ENCODE assay signal across 11 cellular contexts in the genomic region with DNA sequence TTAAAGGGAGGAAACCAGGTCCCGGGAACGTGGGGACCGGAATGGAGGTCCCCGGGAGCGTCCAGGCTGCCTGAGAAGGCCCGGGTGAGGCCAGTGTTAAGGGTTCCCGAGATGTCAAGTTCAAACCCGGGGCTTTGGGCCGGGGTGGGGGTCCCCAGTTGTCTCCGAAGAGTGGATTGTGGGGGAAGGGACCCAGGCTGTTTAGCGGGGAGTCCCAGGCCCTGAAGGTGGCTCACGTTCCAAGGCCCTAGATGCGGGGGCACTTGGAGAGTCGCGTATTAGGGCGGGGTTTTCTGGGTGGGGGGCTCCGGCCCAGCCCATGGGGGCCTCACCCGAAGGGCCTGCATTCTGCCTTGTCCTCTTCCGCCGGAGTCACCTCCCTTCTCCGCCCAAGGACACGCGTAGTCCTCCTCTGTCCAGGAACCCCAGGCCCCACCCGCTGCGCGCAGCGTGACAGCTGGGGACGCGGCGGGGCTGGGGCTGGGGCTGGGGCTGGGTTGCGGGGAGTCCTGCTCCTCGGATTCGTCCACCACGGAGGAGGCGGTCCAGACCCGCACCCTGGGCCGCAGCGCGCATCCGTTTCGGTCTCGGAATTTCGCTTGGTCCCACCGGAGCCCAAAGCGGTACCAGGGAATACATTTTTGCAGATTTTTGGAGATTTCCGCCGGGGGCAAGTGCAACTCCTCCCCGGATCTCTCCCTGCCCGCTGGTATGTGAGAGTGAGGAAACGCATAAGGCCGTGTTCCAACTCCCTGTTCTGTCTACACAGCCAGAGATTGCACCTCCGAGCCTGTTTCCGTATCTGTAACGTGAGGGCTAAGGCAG. TPM values are rescaled to one million over a fixed set of nuclear protein-coding genes. Genes with fewer than 3 reads are reported as not detected.
DNase-seq lines count a peak whose midpoint lies in the region; ATAC-seq, FAIRE-seq and TF ChIP-seq lines count a peak whose summit lies in the region.
"Had no signal": no experiment of that assay in that cellular context is flagged by ENCODE, and none has a peak within 500 bp of the region (broad histone marks: within the 10 kb centered on the region; RNA-seq: fewer than 3 reads in every experiment).

A gene (minus strand): TSS at position 387 of the 825 bp plus-strand sequence. CDS start 40 bp downstream, at position 347.

- no peaks in the 10 kb centered on the region for H3K27me3 Mint-ChIP-seq in Calu3 (ENCODE audit: unreplicated experiment)

- no peaks in the 10 kb centered on the region for H3K9me3 ChIP-seq in liver (ENCODE audit: control insufficient read depth in 4 of 4, low read length in 3 of 4)
- H3K9me3 ChIP-seq in HepG2 (ENCODE audit: low read length), result no peaks in the 10 kb centered on the region
- H3K9me3 ChIP-seq in gastroesophageal sphincter, result no peaks in the 10 kb centered on the region
- no peaks in the 10 kb centered on the region for H3K9me3 ChIP-seq in neutrophil
- no peaks in the 10 kb centered on the region for H3K9me3 ChIP-seq in aorta (ENCODE audit: control insufficient read depth, low read length)

- no peak for TF ChIP-seq RAD21 in liver (IDR thresholded peaks at IDR 0.05)
- TF ChIP-seq RAD21 in HepG2 (CRISPR knock-in tag; IDR thresholded peaks at IDR 0.05), result no peak

- H3K36me3 ChIP-seq in liver (ENCODE audit: control insufficient read depth in 4 of 4, insufficient read depth in 3 of 4, low read depth in 1 of 4, low read length in 3 of 4) (peaks cover 12 to 32% (median 21%) of the 10 kb centered on the region in 4 donors), HepG2 (replicated peaks in 1 of 2; ENCODE audit: control insufficient read depth in 1 of 2, insufficient read depth in 2 of 2, low read length in 2 of 2) (peaks cover 13 to 30% of the 10 kb centered on the region in 2 experiments; a peak in 4 of 5 replicates), gastroesophageal sphincter (peaks cover 0 to 36% of the 10 kb centered on the region in 2 donors), neutrophil (peaks cover 45% of the 10 kb centered on the region), aorta (ENCODE audit: control insufficient read depth in 1 of 2, insufficient read depth in 2 of 2, low read length in 1 of 2) (no peaks in the 10 kb centered on the region)

- no peak within 1 kb of the TSS for H3K9ac ChIP-seq in liver (ENCODE audit: low read depth in 1 of 2, low read length in 2 of 2)
- no peak within 1 kb of the TSS for H3K9ac ChIP-seq in HepG2 (ENCODE audit: insufficient read depth, low read depth, low read length)

- H3K79me2 ChIP-seq in HepG2 (ENCODE audit: insufficient read depth, low read length), result no peaks in the 10 kb centered on the region

- H3K4me3 Mint-ChIP-seq in Calu3 (ENCODE audit: low read depth, unreplicated experiment), result no peak within 1 kb of the TSS
- H3K4me3 Mint-ChIP-seq: mesothelial cell of epicardium had no signal

- CTCF ChIA-PET in HepG2 (lab: Yijun Ruan, JAX; ENCODE audit: low intra/inter-chr PET ratio, low total read pairs) (no interaction called here), Calu3 (lab: Charles Lee) (interaction anchor here (0.6 to 1.6 kb wide), 2 partner anchors 16 to 17 kb away, joined by 5 to 6 read pairs; no protein-coding TSS in a partner anchor)

- no peaks in the 10 kb centered on the region for H3K9me3 Mint-ChIP-seq in Calu3 (ENCODE audit: low read depth, unreplicated experiment)
- H3K9me3 Mint-ChIP-seq: mesothelial cell of epicardium had no signal

- TF ChIP-seq EP300 in HepG2 (IDR thresholded peaks at IDR 0.05; ENCODE audit: low read depth in 2 of 2, low read length in 2 of 2) (no peak), HepG2 (CRISPR knock-in tag; IDR thresholded peaks at IDR 0.05; ENCODE audit: borderline replicate concordance) (no peak), gastroesophageal sphincter (IDR thresholded peaks at IDR 0.05) (no peak)

- ATAC-seq in HepG2 (no peak), gastroesophageal sphincter (peak; percentile 90), aorta (ENCODE audit: low FRiP score) (peak; percentile 95)

- intact Hi-C loops in HepG2 (cut with micrococcal nuclease; ENCODE audit: unreplicated experiment), result no loop called here
- intact Hi-C loops in aorta (cut with DNase I), result loop anchor here in 1 of 2 donors (2.0 kb wide), 1 partner anchor 23 kb away; no protein-coding TSS in a partner anchor
- intact Hi-C loops in Calu3 (cut with micrococcal nuclease; ENCODE audit: unreplicated experiment), result no loop called here

- H3K27ac ChIP-seq in liver (ENCODE audit: low read depth in 1 of 2, low read length in 2 of 2), result peak within 1 kb of the TSS; percentile 39 to 63
- no peak within 1 kb of the TSS for H3K27ac ChIP-seq in HepG2 (ENCODE audit: extremely low read length, insufficient read depth, low read length)
- H3K27ac ChIP-seq in gastroesophageal sphincter, result peak within 1 kb of the TSS; percentile 97 to 99 (median 98)
- peak within 1 kb of the TSS; percentile 27 for H3K27ac ChIP-seq in neutrophil
- H3K27ac ChIP-seq in aorta (ENCODE audit: low read depth in 1 of 2, low read length in 2 of 2), result peak within 1 kb of the TSS; percentile 92

- FAIRE-seq in HepG2 (lab: Jason Lieb, UNC), result no peak

- peaks cover 15% of the 10 kb centered on the region for H3K4me1 Mint-ChIP-seq in Calu3 (ENCODE audit: low read depth, unreplicated experiment)
- H3K4me1 Mint-ChIP-seq: mesothelial cell of epicardium had no signal

- no peak for TF ChIP-seq CTCF in liver (IDR thresholded peaks at IDR 0.05; ENCODE audit: low read depth, low read length, missing input control)
- no peak for TF ChIP-seq CTCF in HepG2 (CRISPR knock-in tag; IDR thresholded peaks at IDR 0.05)
- TF ChIP-seq CTCF in gastroesophageal sphincter (IDR thresholded peaks at IDR 0.05), result no peak
- TF ChIP-seq CTCF in neutrophil (IDR thresholded peaks at IDR 0.05), result no peak
- no peak for TF ChIP-seq CTCF in Calu3 (IDR thresholded peaks at IDR 0.05; ENCODE audit: unreplicated experiment)

- no peak within 1 kb of the TSS for H2AFZ ChIP-seq in HepG2 (ENCODE audit: low read length)

- H3K27me3 ChIP-seq in liver (ENCODE audit: control insufficient read depth in 4 of 4, insufficient read depth in 4 of 4, low read length in 3 of 4), result no peaks in the 10 kb centered on the region
- H3K27me3 ChIP-seq in HepG2 (ENCODE audit: control insufficient read depth in 1 of 2, insufficient read depth in 2 of 2, low read length in 2 of 2), result no peaks in the 10 kb centered on the region
- no peaks in the 10 kb centered on the region for H3K27me3 ChIP-seq in gastroesophageal sphincter
- H3K27me3 ChIP-seq in neutrophil, result no peaks in the 10 kb centered on the region
- H3K27me3 ChIP-seq in aorta (ENCODE audit: control insufficient read depth in 1 of 2, insufficient read depth in 2 of 2, low read length in 1 of 2), result no peaks in the 10 kb centered on the region

- in situ Hi-C loops in HepG2 (cut with HindIII; ENCODE audit: extremely low pct_ligation_motif_present, low pct_unique_long_range_greater_than_20kb), result no loop called here

- H3K4me2 ChIP-seq in HepG2 (ENCODE audit: low read depth, low read length), result no peak within 1 kb of the TSS

- H3K27ac Mint-ChIP-seq in Calu3 (ENCODE audit: unreplicated experiment), result no peak within 1 kb of the TSS
- H3K27ac Mint-ChIP-seq: mesothelial cell of epicardium had no signal

- DNase-seq in HepG2 (ENCODE audit: low spot score) (no peak), aorta (peak; percentile 80 to 91), Calu3 (no peak), NCI-H1417 (lab: John Stamatoyannopoulos, UW) (no peak), NCI-H146 treated with DMSO at 0.1 percent for 48 hours (lab: John Stamatoyannopoulos, UW; ENCODE audit: unreplicated experiment) (no peak)
- DNase-seq: activated naive CD4-positive, alpha-beta T cell treated with Interleukin-2 at 50 U/mL for 16 hours; NCI-H1092 had no signal

- WGBS in liver, result 75% methylated on average over 54 of the region's 54 CpGs
- WGBS in HepG2 (ENCODE audit: low lambda C conversion rate), result 98% methylated on average over 45 of the region's 54 CpGs
- 0 to 9% methylated on average over 7 to 11 of the region's 54 CpGs for WGBS in gastroesophageal sphincter (ENCODE audit: low coverage in 1 of 2), 2 donors
- 1 to 7% methylated on average over 49 to 54 of the region's 54 CpGs for WGBS in aorta, 2 donors

- BruUV-seq in HepG2 (replicated peaks; lab: Mats Ljungman, UMichigan) (no TSS peak), Calu3 (replicated peaks; lab: Mats Ljungman, UMichigan) (no TSS peak)

- POLR2A ChIA-PET in HepG2 (lab: Yijun Ruan, JAX), result interaction anchor here (2.1 kb wide), 1 partner anchor 24 kb away, joined by 5 read pairs; no protein-coding TSS in a partner anchor

- H3K4me3 ChIP-seq in liver (ENCODE audit: low read depth in 1 of 3, low read length in 3 of 3) (peak within 1 kb of the TSS in 1 of 3 donors; percentile 3), HepG2 (replicated peaks in 1 of 3; ENCODE audit: insufficient read depth in 1 of 3, low read depth in 2 of 3, low read length in 3 of 3) (no peak within 1 kb of the TSS), gastroesophageal sphincter (peak within 1 kb of the TSS; percentile 77 to 80), neutrophil (ENCODE audit: low read depth in 1 of 2, low read length in 1 of 2) (no peak within 1 kb of the TSS), aorta (ENCODE audit: low read length in 2 of 2) (peak within 1 kb of the TSS; percentile 57 to 72)

- no peaks in the 10 kb centered on the region for H4K20me1 ChIP-seq in HepG2 (ENCODE audit: insufficient read depth, low read length)

- H3K4me1 ChIP-seq in liver (ENCODE audit: control insufficient read depth in 4 of 4, insufficient read depth in 4 of 4, low read length in 3 of 4) (no peaks in the 10 kb centered on the region), HepG2 (ENCODE audit: insufficient read depth, low read length) (no peaks in the 10 kb centered on the region), gastroesophageal sphincter (peaks cover 3 to 45% (median 9%) of the 10 kb centered on the region in 3 donors), neutrophil (ENCODE audit: control insufficient read depth in 1 of 2, insufficient read depth in 1 of 2, low read depth in 1 of 2, low read length in 1 of 2) (peaks cover 0 to 10% of the 10 kb centered on the region in 2 experiments), aorta (ENCODE audit: control insufficient read depth in 1 of 2, insufficient read depth in 2 of 2, low read length in 2 of 2) (no peaks in the 10 kb centered on the region)

- H3K36me3 Mint-ChIP-seq in Calu3 (ENCODE audit: insufficient read depth, unreplicated experiment), result peaks cover 57% of the 10 kb centered on the region

- TF ChIP-seq POLR2A in HepG2 (IDR thresholded peaks at IDR 0.05; ENCODE audit: insufficient read depth in 1 of 2, low read depth in 2 of 2, low read length in 2 of 2) (no peak), gastroesophageal sphincter (IDR thresholded peaks at IDR 0.05) (peak; percentile 44 to 71)

RNA-seq across cellular contexts. Expression of the gene that starts here (rescaled TPM):
- total RNA-seq in liver (under 1 TPM; 0.17 to 0.33 TPM), HepG2 (2016; rRNA removed; fragmentation: Illumina TruSeq; extraction: Trizol) (not detected in 2 replicates), gastroesophageal sphincter (10 to 100 TPM; 50.4 to 66.6 (median 61.7) TPM), aorta (100 to 1,000 TPM; 127 to 172 TPM), Calu3 (2022) (not detected in 2 replicates)
- polyA plus RNA-seq in liver (10 to 100 TPM in 1 of 2 donors, 1 to 10 TPM in 1; 2.3 to 11.4 TPM), HepG2 (2011; rRNA removed) (not detected in 2 replicates), aorta (100 to 1,000 TPM; 191 to 244 TPM)
- total RNA-seq in HepG2 (2016; cell fraction: cytosol; rRNA removed; fragmentation: Illumina TruSeq; extraction: Trizol; ENCODE audit: low read depth), result not detected in 2 replicates
- not detected in 2 replicates for total RNA-seq in HepG2 (2016; cell fraction: insoluble cytoplasmic fraction; rRNA removed; fragmentation: Illumina TruSeq; extraction: Trizol)
- not detected in 2 replicates for total RNA-seq in HepG2 (2016; cell fraction: membrane; rRNA removed; fragmentation: Illumina TruSeq; extraction: Trizol)
- total RNA-seq in HepG2 (2016; cell fraction: nucleus; rRNA removed; fragmentation: Illumina TruSeq; extraction: Trizol), result not detected in 2 replicates
- not detected in 2 replicates for polyA plus RNA-seq in HepG2 (2011; cell fraction: cytosol; rRNA removed)
- polyA plus RNA-seq in HepG2 (2011; cell fraction: nucleus; rRNA removed), result not detected in 2 replicates
- not detected in 2 replicates for polyA plus RNA-seq in HepG2 (2012)
- not detected in 2 replicates for polyA plus RNA-seq in HepG2 (2016; cell fraction: cytosol; fragmentation: Illumina TruSeq; extraction: Trizol; ENCODE audit: low read depth)
- polyA plus RNA-seq in HepG2 (2016; cell fraction: insoluble cytoplasmic fraction; fragmentation: Illumina TruSeq; extraction: Trizol; ENCODE audit: low read depth), result not detected in 2 replicates
- not detected in 2 replicates for polyA plus RNA-seq in HepG2 (2016; cell fraction: membrane; fragmentation: Illumina TruSeq; extraction: Trizol; ENCODE audit: low read depth)
- not detected in 2 replicates for polyA plus RNA-seq in HepG2 (2016; cell fraction: nucleus; fragmentation: Illumina TruSeq; extraction: Trizol; ENCODE audit: insufficient read depth, low read depth)
- not detected in 2 replicates for polyA minus RNA-seq in HepG2 (2011; rRNA and poly(A)+ RNA removed; ENCODE audit: low replicate concordance)
- not detected in 2 replicates for polyA minus RNA-seq in HepG2 (2011; cell fraction: cytosol; rRNA and poly(A)+ RNA removed)
- polyA minus RNA-seq in HepG2 (2011; cell fraction: nucleus; rRNA and poly(A)+ RNA removed), result not detected in 2 replicates
- total RNA-seq: mesothelial cell of epicardium had no signal

Comparison
In these comparisons a context has a peak if more than half of its experiments do, and no peak if none do; other contexts are left out.
1. RNA of the gene that starts here (total RNA-seq): 127 to 172 TPM in aorta and 50.4 to 66.6 TPM in gastroesophageal sphincter; 0.17 to 0.33 TPM in liver, not detected in HepG2 and not detected in Calu3; every median in the first group is over 10 times any median in the second.
2. RNA of the gene that starts here (polyA plus RNA-seq): 191 to 244 TPM in aorta; 2.3 to 11.4 TPM in liver and not detected in HepG2; every median in the first group is over 10 times any median in the second.
3. H3K4me3 ChIP-seq: peak in gastroesophageal sphincter (2 of 2) and aorta (2 of 2); none in HepG2 (0 of 3) and neutrophil (0 of 2).
4. DNase-seq: peak in aorta (2 of 2); none in HepG2 (single experiment), Calu3 (single experiment), NCI-H1417 (0 of 3) and NCI-H146 treated with DMSO at 0.1 percent for 48 hours (single experiment).
5. POLR2A ChIP-seq: peak in gastroesophageal sphincter (2 of 2); none in HepG2 (0 of 2).